Comparison of ENCODE assay signal across 8 cellular contexts in genomic region chr2:200306969-200307811, GRCh38. TPM values are rescaled to one million over a fixed set of nuclear protein-coding genes. Genes with fewer than 3 reads are reported as not detected.
DNase-seq lines count a peak whose midpoint lies in the region; ATAC-seq, FAIRE-seq and TF ChIP-seq lines count a peak whose summit lies in the region.

No MANE protein-coding gene starts in this region.

- CTCF ChIA-PET in mammary epithelial cell (lab: Charles Lee; ENCODE audit: low non-redundant PET): no interaction called here

- intact Hi-C loops in mammary epithelial cell (cut with micrococcal nuclease) (loop anchor here (1.0 to 10.0 kb wide), 5 partner anchors 13 to 175 kb away; no protein-coding TSS in a partner anchor), kidney (cut with DNase I) (loop anchor here (10.0 kb wide), 2 partner anchors 178 to 322 kb away; no protein-coding TSS in a partner anchor)

- ATAC-seq in GM19397 (IDR thresholded peaks at IDR 0.05; ENCODE audit: unreplicated experiment) (peak; percentile 66), HG03442 (IDR thresholded peaks at IDR 0.05; ENCODE audit: unreplicated experiment) (peak; percentile 56)

- H2AFZ ChIP-seq in mammary epithelial cell (ENCODE audit: low read depth, low read length): peak overlapping the region; percentile 90

- peak overlapping the region; percentile 98 for H3K4me2 ChIP-seq in mammary epithelial cell (ENCODE audit: insufficient read depth, low read depth, low read length)

- no peaks in the 10 kb centered on the region for H3K36me3 ChIP-seq in mammary epithelial cell (ENCODE audit: insufficient read depth, low read length)
- no peaks in the 10 kb centered on the region for H3K36me3 ChIP-seq in kidney (ENCODE audit: control insufficient read depth in 1 of 2, insufficient read depth in 2 of 2, low read length in 2 of 2)

- H3K27me3 ChIP-seq in mammary epithelial cell (ENCODE audit: insufficient read depth, low read length): no peaks in the 10 kb centered on the region

- H3K27ac ChIP-seq in mammary epithelial cell (ENCODE audit: insufficient read depth, low read depth, low read length) (peak overlapping the region; percentile 70), kidney (ENCODE audit: low read depth in 2 of 2, low read length in 2 of 2) (peak overlapping the region; percentile 80 to 81)

- no peak for FAIRE-seq in kidney (lab: Jason Lieb, UNC)

- peaks cover 60% of the 10 kb centered on the region for H3K79me2 ChIP-seq in mammary epithelial cell (ENCODE audit: insufficient read depth, low read length)

- DNase-seq in DMS 273 (lab: John Stamatoyannopoulos, UW; ENCODE audit: unreplicated experiment) (peak; percentile 76), T-helper 2 cell (peak in 3 of 5 experiments; percentile 4 to 67 (median 6)), mammary epithelial cell (peak; percentile 53), kidney (peak; percentile 82), NCI-H128 (lab: John Stamatoyannopoulos, UW; ENCODE audit: unreplicated experiment) (no peak)
- DNase-seq in stimulated activated CD4-positive, alpha-beta T cell treated with anti-CD3 and anti-CD28 coated beads, Interleukin-1b, Interleukin-23, amount 100 ng/mL, for 48 hours: peak; percentile 10

- dilution Hi-C loops in mammary epithelial cell (cut with HindIII; ENCODE audit: low sequenced_read_pairs): loop anchor here (5.0 kb wide), 1 partner anchor 35 kb away; no protein-coding TSS in a partner anchor

- WGBS in mammary epithelial cell (ENCODE audit: low coverage, missing lambda C conversion rate): 8% methylated on average over 15 of the region's 128 CpGs

- H3K4me1 ChIP-seq in mammary epithelial cell (ENCODE audit: insufficient read depth, low read length) (peaks cover 54% of the 10 kb centered on the region), kidney (ENCODE audit: control insufficient read depth in 1 of 2, insufficient read depth in 1 of 2, low read depth in 1 of 2, low read length in 2 of 2) (peaks cover 5 to 12% of the 10 kb centered on the region in 2 donors)

- H3K4me3 ChIP-seq in mammary epithelial cell (replicated peaks in 1 of 3; ENCODE audit: insufficient read depth in 1 of 3, low read depth in 2 of 3, low read length in 3 of 3) (peak overlapping the region; percentile 75 to 88 (median 83)), kidney (ENCODE audit: low read length in 2 of 2) (peak overlapping the region; percentile 67 to 69)

- no peak for TF ChIP-seq CTCF in mammary epithelial cell (conservative IDR thresholded peaks at IDR 0.05 in 1 of 2, IDR thresholded peaks at IDR 0.05 in 1 of 2; ENCODE audit: extremely low read depth in 1 of 2, insufficient read depth in 1 of 2, low read depth in 1 of 2, low read length in 2 of 2)
- no peak for TF ChIP-seq CTCF in kidney (IDR thresholded peaks at IDR 0.05; ENCODE audit: borderline replicate concordance, extremely low read depth, insufficient read depth)

- in situ Hi-C loops in mammary epithelial cell (cut with MboI; ENCODE audit: low sequenced_read_pairs in 2 of 2): loop anchor here in 1 of 2 donors (10.0 kb wide), 1 partner anchor 322 kb away; no protein-coding TSS in a partner anchor

- no TSS peak for BruUV-seq in mammary epithelial cell (replicated peaks; lab: Mats Ljungman, UMichigan)

- H3K9me3 ChIP-seq in mammary epithelial cell (replicated peaks; ENCODE audit: insufficient read depth, low read length) (no peaks in the 10 kb centered on the region), kidney (ENCODE audit: control insufficient read depth in 1 of 2, low read length in 2 of 2) (no peaks in the 10 kb centered on the region)

- no peaks in the 10 kb centered on the region for H4K20me1 ChIP-seq in mammary epithelial cell (ENCODE audit: insufficient read depth, low read length)

- H3K9ac ChIP-seq in mammary epithelial cell (ENCODE audit: insufficient read depth, low read length): peak overlapping the region; percentile 81
- peak overlapping the region; percentile 7 to 57 for H3K9ac ChIP-seq in kidney (ENCODE audit: low read length in 2 of 2)

RNA-seq across cellular contexts. Expression of gene SPATS2L, which starts 0.7 kb away (rescaled TPM):
- 10 to 100 TPM; 60.0 to 98.2 TPM for total RNA-seq in mammary epithelial cell
- polyA plus RNA-seq in mammary epithelial cell: 119 TPM
- polyA minus RNA-seq in mammary epithelial cell: 87.0 TPM
- 166 TPM for total RNA-seq in kidney
- polyA plus RNA-seq in kidney (ENCODE audit: insufficient read depth, low read depth, low replicate concordance): 86.1 TPM
